ENCODE assay signal across 8 cellular contexts in the genomic region with DNA sequence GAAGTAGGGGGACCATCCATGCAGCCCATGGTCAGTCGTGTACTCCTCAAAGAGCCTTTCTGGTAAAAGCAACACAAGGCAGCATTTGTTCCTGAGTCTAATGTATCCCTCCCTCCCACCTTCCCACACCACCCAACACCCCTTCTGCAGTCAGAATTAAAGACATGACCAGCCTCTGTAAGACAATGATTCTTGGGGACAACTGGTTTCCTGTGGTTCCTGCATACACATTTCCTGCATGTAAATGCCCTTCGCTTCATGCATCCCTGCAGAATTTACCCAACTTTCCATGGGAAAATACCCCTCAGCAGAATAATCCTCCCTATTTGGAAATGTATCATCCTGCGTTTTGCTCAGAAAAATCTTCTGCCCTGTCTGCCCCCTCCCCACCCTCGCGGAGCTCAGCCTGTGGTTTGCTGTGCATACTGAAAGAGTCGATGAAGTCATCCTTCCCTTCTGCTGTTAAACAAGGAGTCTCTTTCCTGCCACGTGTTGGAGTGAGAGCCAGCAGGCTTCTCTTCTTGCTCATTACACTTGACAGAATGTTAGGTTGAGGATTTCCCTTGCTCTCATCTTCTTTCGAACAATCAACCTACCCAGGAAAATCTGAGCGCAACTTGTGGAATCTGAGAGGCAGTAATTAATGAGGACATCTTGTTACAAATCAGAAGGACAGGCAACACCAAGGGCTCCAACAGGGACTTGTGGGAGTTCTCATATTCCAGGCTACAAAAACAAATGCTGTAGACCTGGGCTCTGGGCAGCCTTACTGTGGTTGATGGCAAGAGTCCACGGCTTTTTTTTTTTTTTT. TPM values are rescaled to one million over a fixed set of nuclear protein-coding genes. Genes with fewer than 3 reads are reported as not detected.
A peak's percentile ranks its signal among the peaks of the same experiment; 100 is the strongest.
DNase-seq lines count a peak whose midpoint lies in the region; ATAC-seq, FAIRE-seq and TF ChIP-seq lines count a peak whose summit lies in the region.

No MANE protein-coding gene starts in this region.

- H3K4me2 ChIP-seq in OCI-LY7 (ENCODE audit: low read length): no peak overlapping the region

- no peaks in the 10 kb centered on the region for H3K27me3 ChIP-seq in gastroesophageal sphincter
- no peaks in the 10 kb centered on the region for H3K27me3 ChIP-seq in small intestine (ENCODE audit: control insufficient read depth in 2 of 2, insufficient read depth in 2 of 2, low read length in 2 of 2)

- H2AFZ ChIP-seq in OCI-LY7 (ENCODE audit: low read length): no peak overlapping the region

- no peaks in the 10 kb centered on the region for H3K79me2 ChIP-seq in OCI-LY7 (ENCODE audit: insufficient read depth, low read depth, low read length)

- H3K36me3 Mint-ChIP-seq in T-helper 17 cell (ENCODE audit: low read depth): no peaks in the 10 kb centered on the region

- H4K20me1 ChIP-seq in OCI-LY7 (ENCODE audit: insufficient read depth, low read length): no peaks in the 10 kb centered on the region

- no peak for FAIRE-seq in small intestine (lab: Jason Lieb, UNC)

- POLR2A ChIA-PET in OCI-LY7 (lab: Charles Lee): interaction anchor here (1.6 kb wide), 1 partner anchor 11 kb away, joined by 3 read pairs; no protein-coding TSS in a partner anchor

- BruUV-seq in OCI-LY7 (replicated peaks; lab: Mats Ljungman, UMichigan): no TSS peak

- peak overlapping the region in 1 of 2 donors; percentile 13 for H3K4me3 ChIP-seq in gastroesophageal sphincter
- no peak overlapping the region for H3K4me3 ChIP-seq in small intestine (ENCODE audit: low read depth in 1 of 2, low read length in 2 of 2)
- no peak overlapping the region for H3K4me3 ChIP-seq in OCI-LY7 (ENCODE audit: low read depth, low read length, poor library complexity, severe bottlenecking)

- TF ChIP-seq CTCF in gastroesophageal sphincter (IDR thresholded peaks at IDR 0.05): no peak
- no peak for TF ChIP-seq CTCF in OCI-LY7 (conservative IDR thresholded peaks at IDR 0.05; ENCODE audit: low read length)

- peaks cover 0 to 22% (median 10%) of the 10 kb centered on the region in 3 donors for H3K4me1 ChIP-seq in gastroesophageal sphincter
- no peaks in the 10 kb centered on the region for H3K4me1 ChIP-seq in small intestine (ENCODE audit: control insufficient read depth in 2 of 2, insufficient read depth in 1 of 2, low read depth in 1 of 2, low read length in 1 of 2)
- H3K4me1 ChIP-seq in OCI-LY7 (ENCODE audit: insufficient read depth, low read length, poor library complexity, severe bottlenecking): no peaks in the 10 kb centered on the region

- H3K9me3 ChIP-seq in T-helper 17 cell (ENCODE audit: control insufficient read depth, low read length, poor library complexity, severe bottlenecking) (no peaks in the 10 kb centered on the region), gastroesophageal sphincter (no peaks in the 10 kb centered on the region), small intestine (ENCODE audit: control insufficient read depth, low read depth) (no peaks in the 10 kb centered on the region), OCI-LY7 (ENCODE audit: low read length) (no peaks in the 10 kb centered on the region)

- intact Hi-C loops in OCI-LY7 (cut with micrococcal nuclease; ENCODE audit: unreplicated experiment): no loop called here

- no peak for TF ChIP-seq POLR2A in gastroesophageal sphincter (IDR thresholded peaks at IDR 0.05)

- TF ChIP-seq EP300 in gastroesophageal sphincter (IDR thresholded peaks at IDR 0.05): no peak

- H3K4me3 Mint-ChIP-seq in T-helper 17 cell: peak overlapping the region; percentile 31

- H3K9me2 ChIP-seq in OCI-LY7 (ENCODE audit: insufficient read depth, low read length): no peaks in the 10 kb centered on the region

- ATAC-seq in GM18909 (IDR thresholded peaks at IDR 0.05; ENCODE audit: poor library complexity, unreplicated experiment) (peak; percentile 73), HG03571 (IDR thresholded peaks at IDR 0.05; ENCODE audit: unreplicated experiment) (peak; percentile 83), T-helper 17 cell (no peak), gastroesophageal sphincter (peak; percentile 74)

- WGBS in gastroesophageal sphincter (ENCODE audit: low coverage in 1 of 2), 2 donors: 5 to 15% methylated on average over 8 to 9 of the region's 10 CpGs
- 27 to 35% (median 34%) methylated on average over 9 to 10 of the region's 10 CpGs for WGBS in small intestine, 3 donors

- H3K27ac Mint-ChIP-seq in T-helper 17 cell: no peak overlapping the region

- DNase-seq in AML-193 (lab: John Stamatoyannopoulos, UW) (peak; percentile 76 to 79), T-helper 17 cell (no peak), renal cortical epithelial cell (ENCODE audit: low read depth) (peak; percentile 44), small intestine (no peak), OCI-LY7 (ENCODE audit: low spot score) (no peak)

- H3K36me3 ChIP-seq in gastroesophageal sphincter: no peaks in the 10 kb centered on the region
- H3K36me3 ChIP-seq in small intestine (ENCODE audit: control insufficient read depth in 2 of 2, insufficient read depth in 2 of 2, low read length in 2 of 2): no peaks in the 10 kb centered on the region
- H3K36me3 ChIP-seq in OCI-LY7 (ENCODE audit: insufficient read depth, low read length): no peaks in the 10 kb centered on the region

- H3K27ac ChIP-seq in gastroesophageal sphincter: peak overlapping the region in 2 of 4 donors; percentile 17 to 33
- no peak overlapping the region for H3K27ac ChIP-seq in small intestine (ENCODE audit: low read depth in 1 of 2, low read length in 1 of 2)
- H3K27ac ChIP-seq in OCI-LY7 (ENCODE audit: low read depth, low read length, poor library complexity, severe bottlenecking): no peak overlapping the region

- CTCF ChIA-PET in OCI-LY7 (lab: Charles Lee; ENCODE audit: unreplicated experiment): no interaction called here

- peaks cover 78% of the 10 kb centered on the region for H3K27me3 Mint-ChIP-seq in T-helper 17 cell

- peaks cover 8% of the 10 kb centered on the region for H3K4me1 Mint-ChIP-seq in T-helper 17 cell

RNA-seq across cellular contexts. Expression of a gene that starts 4.7 kb away (rescaled TPM):
- not detected for total RNA-seq in T-helper 17 cell
- total RNA-seq in gastroesophageal sphincter: under 1 TPM in 3 of 4 donors, not detected in 1; 0.23 to 0.92 (median 0.47) TPM
- total RNA-seq in renal cortical epithelial cell: not detected in 2 replicates
- polyA plus RNA-seq in small intestine: under 1 TPM in 1 of 3 donors, not detected in 2; 0.01 TPM
- total RNA-seq in OCI-LY7 (2014; rRNA removed; shearing (Covaris generic)): not detected in 2 replicates
- not detected in 2 replicates for total RNA-seq in OCI-LY7 (2022)

RNA-seq across cellular contexts. Expression of a gene that starts 49.1 kb away (rescaled TPM):
- total RNA-seq in T-helper 17 cell: 10 to 100 TPM; 13.4 to 16.2 TPM
- total RNA-seq in gastroesophageal sphincter: 10 to 100 TPM; 25.7 to 36.6 (median 28.2) TPM
- total RNA-seq in renal cortical epithelial cell: 14.2 and 21.0 TPM in 2 replicates
- polyA plus RNA-seq in small intestine: 10 to 100 TPM; 18.1 to 34.7 (median 19.9) TPM
- 35.5 and 43.7 TPM in 2 replicates for total RNA-seq in OCI-LY7 (2014; rRNA removed; shearing (Covaris generic))
- total RNA-seq in OCI-LY7 (2022): 47.1 and 49.6 TPM in 2 replicates

Comparison
In these comparisons a context has a peak if more than half of its experiments do, and no peak if none do; other contexts are left out.
1. DNase-seq: peak in AML-193 (2 of 2) and renal cortical epithelial cell (single experiment); none in T-helper 17 cell (0 of 3), small intestine (single experiment) and OCI-LY7 (single experiment).